In the genomic region with DNA sequence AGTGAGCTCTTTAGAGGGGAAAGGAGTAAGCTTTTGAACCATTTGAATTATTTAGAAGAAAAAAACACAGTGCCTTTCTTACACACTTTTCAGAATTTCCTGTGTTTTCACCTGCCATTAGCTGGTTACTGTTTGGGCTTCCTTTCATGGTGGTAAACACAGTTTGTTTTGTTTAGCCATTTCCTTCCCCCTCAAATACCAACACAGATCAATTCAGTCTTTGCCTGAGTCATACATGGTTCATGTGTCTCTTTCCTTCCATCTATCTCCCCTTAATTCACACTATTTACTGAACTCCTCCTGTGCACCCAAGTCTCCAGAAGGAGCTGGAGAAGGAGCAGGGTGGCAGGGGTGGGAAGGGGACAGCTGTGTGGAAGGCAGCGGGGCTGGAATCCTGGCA, we compare ENCODE assay signal across 17 cellular contexts. TPM values are rescaled to one million over a fixed set of nuclear protein-coding genes. Genes with fewer than 3 reads are reported as not detected.
"Had no signal": no experiment of that assay in that cellular context is flagged by ENCODE, and none has a peak within 500 bp of the region (broad histone marks: within the 10 kb centered on the region; RNA-seq: fewer than 3 reads in every experiment).

No MANE protein-coding gene starts in this region.

- H3K27ac ChIP-seq: cardiac muscle cell, lower lobe of right lung, pancreas, skin epidermis, stomach, thoracic aorta had no signal

- H3K27ac Mint-ChIP-seq: activated T-helper 1 cell treated with anti-CD3 and anti-CD28 coated beads, Interleukin-12 subunit alpha, Interleukin-12 subunit beta, Interleukin-2, Interleukin-4 antibody, amounts not matched to agents 30 ng/mL and 10 ng/mL and 1 ng/mL, durations not matched to agents 14 hours and 24 hours and 36 hours; neural progenitor cell had no signal

- H3K4me3 ChIP-seq: cardiac muscle cell, lower lobe of right lung, neural progenitor cell, pancreas, skin epidermis, stomach, thoracic aorta had no signal

- H3K36me3 ChIP-seq: cardiac muscle cell, lower lobe of right lung, neural progenitor cell, pancreas, stomach, thoracic aorta had no signal

- H3K9ac ChIP-seq: neural progenitor cell had no signal

- H3K27me3 ChIP-seq: cardiac muscle cell, neural progenitor cell, pancreas, stomach had no signal

- H3K9me3 Mint-ChIP-seq: activated T-helper 1 cell treated with anti-CD3 and anti-CD28 coated beads, Interleukin-12 subunit alpha, Interleukin-12 subunit beta, Interleukin-2, Interleukin-4 antibody, amounts not matched to agents 30 ng/mL and 10 ng/mL and 1 ng/mL, durations not matched to agents 14 hours and 24 hours and 36 hours; neural progenitor cell had no signal

- H3K4me3 Mint-ChIP-seq: activated T-helper 1 cell treated with anti-CD3 and anti-CD28 coated beads, Interleukin-12 subunit alpha, Interleukin-12 subunit beta, Interleukin-2, Interleukin-4 antibody, amounts not matched to agents 30 ng/mL and 10 ng/mL and 1 ng/mL, durations not matched to agents 14 hours and 24 hours and 36 hours; neural progenitor cell had no signal

- DNase-seq: activated CD4-positive, alpha-beta T cell treated with anti-CD3 and anti-CD28 coated beads, Interleukin-2, amount 50 U/mL, for 4 hours; activated CD8-positive, alpha-beta memory T cell treated with anti-CD3 and anti-CD28 coated beads, Interleukin-2, amount 50 U/mL, for 48 hours; activated naive CD4-positive, alpha-beta T cell; aorta; effector CD8-positive, alpha-beta T cell; hypothalamus; left cardiac atrium; lower lobe of right lung; pancreas; stomach had no signal

- ATAC-seq: activated CD4-positive, CD25-positive, alpha-beta regulatory T cell treated with anti-CD3 and anti-CD28 coated beads, Interleukin-2, amount 50 U/mL, for 24 hours; left cardiac atrium; lower lobe of right lung; pancreas had no signal

RNA-seq across cellular contexts. Expression of a gene that starts 45.0 kb away (rescaled TPM):
- total RNA-seq: activated T-helper 1 cell treated with anti-CD3 and anti-CD28 coated beads, Interleukin-12 subunit alpha, Interleukin-12 subunit beta, Interleukin-2, Interleukin-4 antibody, amounts not matched to agents 30 ng/mL and 10 ng/mL and 1 ng/mL, durations not matched to agents 14 hours and 24 hours and 36 hours; T-helper 2 cell treated with Interferon-gamma antibody and Interleukin-4, amounts not matched to agents 100 ng/mL and 5 ng/mL, for 36 hours had no signal
